ENCODE assay signal across 8 cellular contexts in the genomic region with DNA sequence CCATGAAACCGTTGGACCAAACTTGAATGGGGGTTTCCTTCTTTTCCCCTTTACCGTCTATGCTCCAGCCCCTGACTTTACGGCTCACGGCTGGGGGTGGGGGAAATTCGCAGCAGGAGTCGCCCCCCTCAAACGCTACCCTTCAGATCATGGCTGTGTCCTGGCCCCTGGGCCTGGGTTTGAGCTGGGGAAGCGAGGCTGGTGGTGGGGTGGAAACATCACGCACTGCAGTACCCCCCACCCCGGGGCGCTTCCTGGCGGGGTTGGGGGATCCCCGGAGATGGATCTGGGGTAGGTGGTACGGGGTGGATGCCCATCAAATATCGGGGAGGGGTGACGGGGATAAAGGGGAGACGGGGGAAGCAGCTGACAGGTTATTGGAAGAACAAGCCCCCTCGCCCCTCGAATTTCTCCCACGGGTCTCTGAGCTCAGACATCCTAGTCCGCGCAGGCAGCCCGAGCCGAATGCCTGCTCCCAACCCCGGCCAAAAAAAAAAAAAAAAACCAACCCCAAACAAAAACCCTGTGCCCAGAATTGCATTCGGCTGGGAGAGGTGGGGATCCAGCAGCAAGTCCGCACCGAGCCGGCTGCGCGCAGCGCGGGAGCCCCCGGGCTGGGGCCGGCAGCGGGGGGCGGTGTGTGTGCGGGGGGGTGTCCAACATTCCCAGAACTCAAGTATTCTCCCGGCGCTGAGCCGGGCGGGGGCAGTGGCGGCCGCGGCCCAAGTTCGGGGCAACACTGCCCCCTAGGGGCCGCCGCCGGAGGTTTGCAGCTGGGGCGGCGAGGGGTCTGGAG. TPM values are rescaled to one million over a fixed set of nuclear protein-coding genes. Genes with fewer than 3 reads are reported as not detected.
A peak's percentile ranks its signal among the peaks of the same experiment; 100 is the strongest.
DNase-seq lines count a peak whose midpoint lies in the region; ATAC-seq and TF ChIP-seq lines count a peak whose summit lies in the region.

No MANE protein-coding gene starts in this region.

- peak; percentile 80 for TF ChIP-seq CTCF in AG09319 (IDR thresholded peaks at IDR 0.05; ENCODE audit: low read depth, low read length)
- TF ChIP-seq CTCF in HL-60 (IDR thresholded peaks at IDR 0.05; ENCODE audit: insufficient read depth, low read length): peak; percentile 49
- peak; percentile 82 for TF ChIP-seq CTCF in epithelial cell of proximal tubule (conservative IDR thresholded peaks at IDR 0.05; ENCODE audit: low read depth, low read length)
- TF ChIP-seq CTCF in mucosa of descending colon (IDR thresholded peaks at IDR 0.05): peak; percentile 94

- DNase-seq in AG09319 (ENCODE audit: extremely low read depth, low read depth): peak; percentile 34
- peak in 1 of 2 experiments; percentile 59 for DNase-seq in HL-60 (ENCODE audit: low read depth in 1 of 2, low spot score in 1 of 2)
- peak; percentile 57 to 71 for DNase-seq in NOMO-1 (lab: John Stamatoyannopoulos, UW; ENCODE audit: unreplicated experiment in 2 of 2)
- peak; percentile 84 for DNase-seq in activated T-cell treated with anti-CD3 and anti-CD28 coated beads, Interleukin-2, amount 50 U/mL, for 1 hour
- no peak for DNase-seq in epithelial cell of proximal tubule (ENCODE audit: low read depth)
- peak; percentile 84 to 89 (median 85) for DNase-seq in mucosa of descending colon
- peak; percentile 58 for DNase-seq in stimulated activated CD8-positive, alpha-beta memory T cell treated with anti-CD3 and anti-CD28 coated beads, Interleukin-4, amount 100 ng/mL, for 24 hours (ENCODE audit: low read depth)

- no peaks in the 10 kb centered on the region for H3K9me3 ChIP-seq in mucosa of descending colon

- peak; percentile 69 for ATAC-seq in GM18868 (IDR thresholded peaks at IDR 0.05; ENCODE audit: unreplicated experiment)
- peak; percentile 82 for ATAC-seq in mucosa of descending colon

- intact Hi-C loops in mucosa of descending colon (cut with DNase I, micrococcal nuclease): loop anchor here (2.0 to 5.0 kb wide), 2 partner anchors 80 to 82 kb away; a partner anchor contains a TSS

- H3K4me1 ChIP-seq in mucosa of descending colon (ENCODE audit: low read depth): peaks cover 28% of the 10 kb centered on the region

- H3K4me3 ChIP-seq in HL-60 (replicated peaks; ENCODE audit: insufficient read depth, low read length): peak overlapping the region; percentile 59
- H3K4me3 ChIP-seq in epithelial cell of proximal tubule (ENCODE audit: low read depth, low read length): peak overlapping the region; percentile 72
- peak overlapping the region; percentile 17 for H3K4me3 ChIP-seq in mucosa of descending colon

- peak overlapping the region; percentile 79 for H3K27ac ChIP-seq in HL-60 (replicated peaks)

- H3K36me3 ChIP-seq in mucosa of descending colon (ENCODE audit: low read depth): no peaks in the 10 kb centered on the region

- no peaks in the 10 kb centered on the region for H3K27me3 ChIP-seq in HL-60 (ENCODE audit: insufficient read depth, poor library complexity, severe bottlenecking)

RNA-seq across cellular contexts. Expression of a gene that starts 59.0 kb away (rescaled TPM):
- total RNA-seq in epithelial cell of proximal tubule: 0.86 and 1.3 TPM in 2 replicates
- 100 to 1,000 TPM in 1 of 3 donors, 10 to 100 TPM in 2; 54.7 to 122 (median 62.2) TPM for total RNA-seq in mucosa of descending colon

Comparison
In these comparisons a context has a peak if more than half of its experiments do, and no peak if none do; other contexts are left out.
1. H3K4me3 ChIP-seq: peak in every context shown above with its lines; median percentile 72 in epithelial cell of proximal tubule; 59 in HL-60; 17 in mucosa of descending colon.
2. RNA of a gene that starts 59.0 kb away (total RNA-seq): 54.7 to 122 TPM in mucosa of descending colon; 0.86 to 1.3 TPM in epithelial cell of proximal tubule; every median in the first group is over 10 times any median in the second.
3. Peak in every context shown above with its lines, with median percentiles within 50 percentile points of each other: CTCF ChIP-seq.